19 cellular contexts compared by ENCODE assay signal in genomic region chr2:230889911-230890601, GRCh38. TPM values are rescaled to one million over a fixed set of nuclear protein-coding genes. Genes with fewer than 3 reads are reported as not detected.
DNase-seq lines count a peak whose midpoint lies in the region; ATAC-seq, FAIRE-seq and TF ChIP-seq lines count a peak whose summit lies in the region.
"Had no signal": no experiment of that assay in that cellular context is flagged by ENCODE, and none has a peak within 500 bp of the region (broad histone marks: within the 10 kb centered on the region; RNA-seq: fewer than 3 reads in every experiment).

No MANE protein-coding gene starts in this region.

- intact Hi-C loops in Right ventricle myocardium superior (cut with DNase I) (no loop called here), left ventricle myocardium inferior (cut with micrococcal nuclease) (no loop called here), posterior vena cava (cut with DNase I) (no loop called here)

- no peaks in the 10 kb centered on the region for H3K79me2 ChIP-seq in H1 (ENCODE audit: control insufficient read depth in 1 of 2, insufficient read depth in 2 of 2, low read length in 2 of 2)

- FAIRE-seq in H1 (lab: Jason Lieb, UNC): no peak
- FAIRE-seq: A549 had no signal

- no peaks in the 10 kb centered on the region for H3K36me3 Mint-ChIP-seq in T-helper 2 cell treated with Interferon-gamma antibody and Interleukin-4, amounts not matched to agents 5 μg/mL and 100 μg/mL, for 36 hours (ENCODE audit: low read depth)
- H3K36me3 Mint-ChIP-seq: CD14-positive monocyte had no signal

- no peak overlapping the region for H3K56ac ChIP-seq in H1 (replicated peaks; ENCODE audit: insufficient read length, low read depth, low read length)

- DNase-seq in Right ventricle myocardium superior: peak; percentile 8
- DNase-seq in left ventricle myocardium inferior: no peak
- DNase-seq in H1 (ENCODE audit: low read depth in 1 of 2, low spot score in 2 of 2): no peak
- DNase-seq in posterior vena cava (ENCODE audit: low spot score): peak; percentile 37
- no peak for DNase-seq in T-helper 2 cell treated with Interferon-gamma antibody and Interleukin-4, amounts not matched to agents 5 μg/mL and 100 μg/mL, for 36 hours (ENCODE audit: low spot score)
- DNase-seq in GM19240 (ENCODE audit: insufficient read length, low spot score): no peak
- DNase-seq: EL, H9, KG1, NCI-H1105, NCI-H2029 treated with DMSO at 0.1 percent for 48 hours, NCI-H226, NCI-H510A treated with DMSO at 0.1 percent for 48 hours, NCI-H748 treated with DMSO at 0.1 percent for 48 hours had no signal

- CTCF ChIA-PET in H1 (lab: Charles Lee; ENCODE audit: partially characterized antibody): interaction anchor here (0.8 to 5.1 kb wide), 7 partner anchors 11 to 95 kb away, joined by 3 to 30 read pairs (median 4); no protein-coding TSS in a partner anchor

- no peak overlapping the region for H4K8ac ChIP-seq in H1 (ENCODE audit: extremely low read depth, insufficient read depth, low read length)

- H3K4me3 Mint-ChIP-seq in T-helper 2 cell treated with Interferon-gamma antibody and Interleukin-4, amounts not matched to agents 5 μg/mL and 100 μg/mL, for 36 hours: no peak overlapping the region
- H3K4me3 Mint-ChIP-seq: B cell, CD14-positive monocyte, H9 had no signal

- H3K9ac ChIP-seq in H1 (replicated peaks in 1 of 4; ENCODE audit: extremely low read depth in 1 of 4, low read depth in 3 of 4, low read length in 3 of 4): no peak overlapping the region

- no peak overlapping the region for H3K4me2 ChIP-seq in H1 (ENCODE audit: insufficient read depth in 1 of 2, low read depth in 2 of 2, low read length in 2 of 2)
- H3K4me2 ChIP-seq: A549 had no signal

- TF ChIP-seq EP300 in H1 (IDR thresholded peaks at IDR 0.05; ENCODE audit: borderline replicate concordance in 1 of 2, low read depth in 2 of 2, low read length in 2 of 2): no peak

- no peaks in the 10 kb centered on the region for H4K20me1 ChIP-seq in H1 (replicated peaks in 1 of 2; ENCODE audit: control insufficient read depth in 1 of 2, insufficient read depth in 2 of 2, low read length in 2 of 2)

- no peaks in the 10 kb centered on the region for H3K9me3 Mint-ChIP-seq in T-helper 2 cell treated with Interferon-gamma antibody and Interleukin-4, amounts not matched to agents 5 μg/mL and 100 μg/mL, for 36 hours
- H3K9me3 Mint-ChIP-seq: H9 had no signal

- no peak for TF ChIP-seq RAD21 in H1 (IDR thresholded peaks at IDR 0.05 in 1 of 2, conservative IDR thresholded peaks at IDR 0.05 in 1 of 2; ENCODE audit: low read depth in 2 of 2, low read length in 2 of 2)

- no peak overlapping the region for H3K27ac Mint-ChIP-seq in T-helper 2 cell treated with Interferon-gamma antibody and Interleukin-4, amounts not matched to agents 5 μg/mL and 100 μg/mL, for 36 hours
- H3K27ac Mint-ChIP-seq: B cell had no signal

- no peak overlapping the region for H4K91ac ChIP-seq in H1 (replicated peaks; ENCODE audit: insufficient read length, low read length)

- H3K23me2 ChIP-seq in H1 (ENCODE audit: low read depth, low read length): no peaks in the 10 kb centered on the region

- no peak overlapping the region for H3K18ac ChIP-seq in H1 (ENCODE audit: extremely low read depth, low read length)

- WGBS in H1 (ENCODE audit: extremely low coverage in 1 of 2, insufficient coverage in 1 of 2, insufficient read length in 1 of 2, insufficient replicate concordance in 2 of 2, low coverage in 1 of 2, low lambda C conversion rate in 2 of 2, missing lambda C conversion rate in 1 of 2), 2 experiments: 86% methylated on average over 22 of the region's 22 CpGs; no CpG with 5 or more reads in 1 of the 2 experiments

- H3K14ac ChIP-seq in H1 (ENCODE audit: insufficient read length): no peak overlapping the region

- H2BK12ac ChIP-seq in H1 (ENCODE audit: low read depth, low read length): no peak overlapping the region

- no peak overlapping the region for H2BK120ac ChIP-seq in H1 (replicated peaks; ENCODE audit: low read depth, low read length)

- POLR2A ChIA-PET in H1 (lab: Charles Lee; ENCODE audit: partially characterized antibody): interaction anchor here (0.9 to 1.6 kb wide), 2 partner anchors 8 to 11 kb away, joined by 4 read pairs; no protein-coding TSS in a partner anchor

- peaks cover 7% of the 10 kb centered on the region for H3K27me3 ChIP-seq in left ventricle myocardium inferior (ENCODE audit: low read depth)
- no peaks in the 10 kb centered on the region for H3K27me3 ChIP-seq in H1 (replicated peaks in 1 of 4; ENCODE audit: control insufficient read depth in 3 of 4, extremely low read depth in 1 of 4, insufficient read depth in 3 of 4, low read length in 3 of 4)

- TF ChIP-seq POLR2A in H1 (IDR thresholded peaks at IDR 0.05; ENCODE audit: control extremely low read depth in 1 of 2, low read depth in 2 of 2, low read length in 2 of 2): no peak

- H3K79me1 ChIP-seq in H1 (ENCODE audit: low read depth, low read length): no peaks in the 10 kb centered on the region

- H3K27me3 Mint-ChIP-seq in T-helper 2 cell treated with Interferon-gamma antibody and Interleukin-4, amounts not matched to agents 5 μg/mL and 100 μg/mL, for 36 hours (ENCODE audit: low read depth): peaks cover 27% of the 10 kb centered on the region
- H3K27me3 Mint-ChIP-seq: B cell had no signal

- no peak overlapping the region for H2AFZ ChIP-seq in H1 (ENCODE audit: low read length)

- H2AK5ac ChIP-seq in H1 (ENCODE audit: low read depth, low read length): no peak overlapping the region

- H3K4ac ChIP-seq in H1 (replicated peaks; ENCODE audit: insufficient read length, low read depth, low read length): no peak overlapping the region

- peaks cover 9% of the 10 kb centered on the region for H3K4me1 Mint-ChIP-seq in T-helper 2 cell treated with Interferon-gamma antibody and Interleukin-4, amounts not matched to agents 5 μg/mL and 100 μg/mL, for 36 hours (ENCODE audit: low read depth)

- peak overlapping the region; percentile 81; the same call in 1 of the 2 replicates for H2BK15ac ChIP-seq in H1 (ENCODE audit: low read length)

- no peak overlapping the region for H4K5ac ChIP-seq in H1 (ENCODE audit: insufficient read length, low read depth, low read length)

- H3K9me3 ChIP-seq in left ventricle myocardium inferior (replicated peaks): peaks cover 5% of the 10 kb centered on the region
- no peaks in the 10 kb centered on the region for H3K9me3 ChIP-seq in H1 (ENCODE audit: insufficient read depth in 2 of 2, low read depth in 1 of 2, low read length in 1 of 2)

- H3K27ac ChIP-seq in left ventricle myocardium inferior (replicated peaks) (no peak overlapping the region), H1 (ENCODE audit: low read depth, low read length) (no peak overlapping the region)
- H3K27ac ChIP-seq: A549 had no signal

- ATAC-seq in Right ventricle myocardium superior (ENCODE audit: poor library complexity) (no peak), esophagus mucosa (no peak)
- ATAC-seq: A549, Panc1 had no signal

- H3K36me3 ChIP-seq in left ventricle myocardium inferior (no peaks in the 10 kb centered on the region), H1 (ENCODE audit: control insufficient read depth in 2 of 4, insufficient read depth in 4 of 4, low read length in 3 of 4) (no peaks in the 10 kb centered on the region)

- H3K4me1 ChIP-seq in left ventricle myocardium inferior (peaks cover 9% of the 10 kb centered on the region), H1 (replicated peaks in 1 of 4; ENCODE audit: control insufficient read depth in 3 of 4, insufficient read depth in 4 of 4, low read length in 3 of 4) (peaks cover 5 to 18% (median 9%) of the 10 kb centered on the region in 4 experiments)
- H3K4me1 ChIP-seq: A549 had no signal

- no peak overlapping the region for H3K4me3 ChIP-seq in left ventricle myocardium inferior
- no peak overlapping the region for H3K4me3 ChIP-seq in H1 (ENCODE audit: extremely low read depth in 1 of 4, insufficient read depth in 2 of 4, low read depth in 3 of 4, low read length in 4 of 4)
- H3K4me3 ChIP-seq: A549 had no signal

- no peak overlapping the region for H3K23ac ChIP-seq in H1 (ENCODE audit: insufficient read length)

- no peak overlapping the region for H2BK20ac ChIP-seq in H1 (ENCODE audit: low read length)

- no peak for TF ChIP-seq CTCF in left ventricle myocardium inferior (IDR thresholded peaks at IDR 0.05; ENCODE audit: borderline replicate concordance)
- no peak for TF ChIP-seq CTCF in H1 (IDR thresholded peaks at IDR 0.05; ENCODE audit: control extremely low read depth in 1 of 3, insufficient read depth in 1 of 3, low read depth in 1 of 3, low read length in 3 of 3)

- H2BK5ac ChIP-seq in H1 (ENCODE audit: low read depth, low read length): no peak overlapping the region

TF ChIP-seq in H1, 55 proteins besides CTCF, POLR2A, EP300 and RAD21 (continues in another document):
- TF ChIP-seq BCL11A (IDR thresholded peaks at IDR 0.05; ENCODE audit: low read depth in 2 of 2, low read length in 2 of 2): no peak
- TF ChIP-seq CEBPB (IDR thresholded peaks at IDR 0.05; ENCODE audit: low read depth, low read length): no peak
- no peak for TF ChIP-seq CREB1 (IDR thresholded peaks at IDR 0.05)
- TF ChIP-seq ASH2L (IDR thresholded peaks at IDR 0.05; ENCODE audit: low read length): no peak

RNA-seq across cellular contexts. Expression of gene ITM2C, which starts 25.3 kb away (rescaled TPM):
- total RNA-seq in Right ventricle myocardium superior (25.3 TPM), left ventricle myocardium inferior (25.5 TPM), posterior vena cava (10 to 100 TPM; 54.7 to 64.9 TPM), esophagus mucosa (7.3 TPM)
- 362 and 367 TPM in 2 replicates for total RNA-seq in H1 (2021; fragmentation: NEBNext Ultra II Directional; extraction: Animal tissue kit (Norgen Biotek cat#: 25700))
- polyA plus RNA-seq in H1 (2011; rRNA removed): 742 and 889 TPM in 2 replicates
- 714 TPM for polyA plus RNA-seq in H1 (2011; cell fraction: cytosol; rRNA removed)
- 967 TPM for polyA plus RNA-seq in H1 (2011; cell fraction: nucleus; rRNA removed)
- polyA plus RNA-seq in H1 (2012, experiment 1 of 2): 466 to 565 TPM (median 504 TPM) in 4 replicates
- 396 TPM for polyA plus RNA-seq in H1 (2012, experiment 2 of 2)
- polyA plus RNA-seq in H1 (2013, experiment 1 of 2): 442 TPM
- 531 TPM for polyA plus RNA-seq in H1 (2013, experiment 2 of 2)
- 807 and 840 TPM in 2 replicates for polyA minus RNA-seq in H1 (2011; rRNA and poly(A)+ RNA removed)
- polyA minus RNA-seq in H1 (2011; cell fraction: cytosol; rRNA and poly(A)+ RNA removed): 239 TPM
- 131 TPM for polyA minus RNA-seq in H1 (2011; cell fraction: nucleus; rRNA and poly(A)+ RNA removed)

RNA-seq across cellular contexts. Expression of gene GPR55, which starts 35.0 kb away (rescaled TPM):
- total RNA-seq in Right ventricle myocardium superior: not detected
- total RNA-seq in left ventricle myocardium inferior: not detected
- not detected in 2 replicates for total RNA-seq in H1 (2021; fragmentation: NEBNext Ultra II Directional; extraction: Animal tissue kit (Norgen Biotek cat#: 25700))
- polyA plus RNA-seq in H1 (2011; rRNA removed): not detected in 2 replicates
- polyA plus RNA-seq in H1 (2011; cell fraction: cytosol; rRNA removed): not detected
- polyA plus RNA-seq in H1 (2011; cell fraction: nucleus; rRNA removed): not detected
- polyA plus RNA-seq in H1 (2012, experiment 1 of 2): not detected in 4 replicates
- polyA plus RNA-seq in H1 (2012, experiment 2 of 2): not detected
- polyA plus RNA-seq in H1 (2013, experiment 1 of 2): not detected
- not detected for polyA plus RNA-seq in H1 (2013, experiment 2 of 2)
- not detected in 2 replicates for polyA minus RNA-seq in H1 (2011; rRNA and poly(A)+ RNA removed)
- polyA minus RNA-seq in H1 (2011; cell fraction: cytosol; rRNA and poly(A)+ RNA removed): not detected
- not detected for polyA minus RNA-seq in H1 (2011; cell fraction: nucleus; rRNA and poly(A)+ RNA removed)
- total RNA-seq in posterior vena cava: under 1 TPM; 0.14 to 0.19 TPM
- total RNA-seq in esophagus mucosa: 0.20 TPM
- total RNA-seq: H9 had no signal
- polyA plus RNA-seq: A549 had no signal

Comparison
In these comparisons a context has a peak if more than half of its experiments do, and no peak if none do; other contexts are left out.
1. DNase-seq: peak in Right ventricle myocardium superior (single experiment) and posterior vena cava (single experiment); none in left ventricle myocardium inferior (single experiment), H1 (0 of 2), T-helper 2 cell treated with Interferon-gamma antibody and Interleukin-4, amounts not matched to agents 5 μg/mL and 100 μg/mL, for 36 hours (single experiment) and GM19240 (single experiment).